ENCODE assay signal across 15 cellular contexts in genomic region chr6:156865019-156865629, GRCh38.
A peak's percentile ranks its signal among the peaks of the same experiment; 100 is the strongest.
DNase-seq lines count a peak whose midpoint lies in the region; ATAC-seq and TF ChIP-seq lines count a peak whose summit lies in the region.
"Had no signal": no experiment of that assay in that cellular context is flagged by ENCODE, and none has a peak within 500 bp of the region (broad histone marks: within the 10 kb centered on the region; RNA-seq: fewer than 3 reads in every experiment).

No MANE protein-coding gene starts in this region.

- no peak overlapping the region for H2BK15ac ChIP-seq in mesenchymal stem cell (ENCODE audit: low read depth, poor library complexity, severe bottlenecking)

- no peak overlapping the region for H2BK5ac ChIP-seq in mesenchymal stem cell (ENCODE audit: low read depth, low read length, poor library complexity, severe bottlenecking)

- no peak for DNase-seq in CD4-positive, alpha-beta T cell
- no peak for DNase-seq in GM23338 (ENCODE audit: low spot score)
- DNase-seq in mesenchymal stem cell, result peak; percentile 81
- no peak for DNase-seq in chondrocyte (ENCODE audit: low spot score)
- DNase-seq in cerebellum (ENCODE audit: low spot score), result no peak
- DNase-seq in C1 segment of cervical spinal cord (lab: John Stamatoyannopoulos, UW), result no peak
- no peak for DNase-seq in esophagus muscularis mucosa (ENCODE audit: extremely low spot score)
- DNase-seq: activated CD4-positive, alpha-beta memory T cell treated with anti-CD3 and anti-CD28 coated beads for 36 hours; activated naive CD4-positive, alpha-beta T cell treated with anti-CD3 and anti-CD28 coated beads for 36 hours; NCI-H1694 treated with DMSO at 0.1 percent for 48 hours; NCI-H510A; stimulated activated CD4-positive, alpha-beta T cell treated with anti-CD3 and anti-CD28 coated beads, Interleukin-2, amount 100 ng/mL, for 48 hours had no signal

- peaks cover 2% of the 10 kb centered on the region for H3K9me3 Mint-ChIP-seq in CD4-positive, alpha-beta T cell
- H3K9me3 Mint-ChIP-seq in GM23338 (no peaks in the 10 kb centered on the region; the same call in 2 of the 3 replicates), chondrocyte (ENCODE audit: low read depth) (peaks cover 9% of the 10 kb centered on the region)
- H3K9me3 Mint-ChIP-seq: activated CD4-positive, alpha-beta memory T cell treated with anti-CD3 and anti-CD28 coated beads for 36 hours; activated naive CD4-positive, alpha-beta T cell treated with anti-CD3 and anti-CD28 coated beads for 36 hours had no signal

- no peak overlapping the region for H3K4me3 ChIP-seq in GM23338
- no peak overlapping the region for H3K4me3 ChIP-seq in mesenchymal stem cell (ENCODE audit: insufficient read depth in 1 of 2, low read depth in 1 of 2, low read length in 2 of 2)
- no peak overlapping the region for H3K4me3 ChIP-seq in esophagus muscularis mucosa
- H3K4me3 ChIP-seq: BLaER1 had no signal

- H3K4me2 ChIP-seq in GM23338 (peak overlapping the region; percentile 46), mesenchymal stem cell (ENCODE audit: low read length, poor library complexity, severe bottlenecking) (no peak overlapping the region)
- H3K4me2 ChIP-seq: BLaER1 had no signal

- H3K27me3 ChIP-seq in CD4-positive, alpha-beta T cell (ENCODE audit: control insufficient read depth, insufficient read depth, low read length), result no peaks in the 10 kb centered on the region
- H3K27me3 ChIP-seq in GM23338 (ENCODE audit: insufficient read depth) (no peaks in the 10 kb centered on the region), mesenchymal stem cell (ENCODE audit: control insufficient read depth in 1 of 2, insufficient read depth in 1 of 2, low read length in 2 of 2) (no peaks in the 10 kb centered on the region), esophagus muscularis mucosa (no peaks in the 10 kb centered on the region)
- H3K27me3 ChIP-seq: BLaER1 had no signal

- no peak for TF ChIP-seq POLR2A in esophagus muscularis mucosa (IDR thresholded peaks at IDR 0.05; ENCODE audit: low read depth)

- no peak overlapping the region for H2AK5ac ChIP-seq in mesenchymal stem cell (ENCODE audit: low read length, severe bottlenecking)

- peaks cover 29% of the 10 kb centered on the region for H3K79me1 ChIP-seq in mesenchymal stem cell (replicated peaks; ENCODE audit: low read length, poor library complexity, severe bottlenecking)

- no peaks in the 10 kb centered on the region for H3K27me3 Mint-ChIP-seq in CD4-positive, alpha-beta T cell
- H3K27me3 Mint-ChIP-seq in GM23338 (ENCODE audit: insufficient read depth, low read depth, poor library complexity) (peaks cover 18% of the 10 kb centered on the region), chondrocyte (ENCODE audit: low read depth) (no peaks in the 10 kb centered on the region)
- H3K27me3 Mint-ChIP-seq: activated CD4-positive, alpha-beta memory T cell treated with anti-CD3 and anti-CD28 coated beads for 36 hours had no signal

- H2AFZ ChIP-seq in GM23338 (no peak overlapping the region), mesenchymal stem cell (ENCODE audit: low read depth, low read length) (no peak overlapping the region)

- intact Hi-C loops in CD4-positive, alpha-beta T cell (cut with DNase I, micrococcal nuclease), result no loop called here
- intact Hi-C loops in esophagus muscularis mucosa (cut with DNase I), result no loop called here

- peak overlapping the region; percentile 48 for H3K27ac Mint-ChIP-seq in CD4-positive, alpha-beta T cell
- H3K27ac Mint-ChIP-seq in GM23338 (peak overlapping the region; percentile 80; the same call in 1 of the 2 replicates), chondrocyte (ENCODE audit: unreplicated experiment) (no peak overlapping the region)
- H3K27ac Mint-ChIP-seq: activated CD4-positive, alpha-beta memory T cell treated with anti-CD3 and anti-CD28 coated beads for 36 hours; activated naive CD4-positive, alpha-beta T cell treated with anti-CD3 and anti-CD28 coated beads for 36 hours had no signal

- ATAC-seq in CD4-positive, alpha-beta T cell (ENCODE audit: poor library complexity), result no peak
- no peak for ATAC-seq in GM23338

- no peak overlapping the region for H3K18ac ChIP-seq in mesenchymal stem cell (ENCODE audit: low read depth in 1 of 2, low read length in 2 of 2)

- H3K4me1 ChIP-seq in GM23338 (ENCODE audit: insufficient read depth), result peaks cover 60% of the 10 kb centered on the region
- peaks cover 9% of the 10 kb centered on the region for H3K4me1 ChIP-seq in mesenchymal stem cell (ENCODE audit: control insufficient read depth, insufficient read depth, low read depth, low read length)
- peaks cover 30 to 65% (median 31%) of the 10 kb centered on the region in 4 donors for H3K4me1 ChIP-seq in esophagus muscularis mucosa

- H3K36me3 ChIP-seq in GM23338 (ENCODE audit: insufficient read depth) (no peaks in the 10 kb centered on the region), mesenchymal stem cell (ENCODE audit: control insufficient read depth in 1 of 2, insufficient read depth in 2 of 2, low read depth in 1 of 2, low read length in 2 of 2) (no peaks in the 10 kb centered on the region), esophagus muscularis mucosa (no peaks in the 10 kb centered on the region)

- no peak overlapping the region for H3K14ac ChIP-seq in mesenchymal stem cell (ENCODE audit: low read length in 2 of 2)

- peaks cover 93% of the 10 kb centered on the region for H3K4me1 Mint-ChIP-seq in CD4-positive, alpha-beta T cell (ENCODE audit: low read depth)
- H3K4me1 Mint-ChIP-seq in GM23338 (peaks cover 81% of the 10 kb centered on the region), chondrocyte (ENCODE audit: low read depth) (peaks cover 45% of the 10 kb centered on the region)

- no peaks in the 10 kb centered on the region for H3K9me3 ChIP-seq in CD4-positive, alpha-beta T cell (ENCODE audit: control insufficient read depth, low read length)
- H3K9me3 ChIP-seq in mesenchymal stem cell (ENCODE audit: control insufficient read depth, low read length) (no peaks in the 10 kb centered on the region), esophagus muscularis mucosa (no peaks in the 10 kb centered on the region)
- H3K9me3 ChIP-seq: BLaER1 had no signal

- peaks cover 6% of the 10 kb centered on the region for H3K9me2 ChIP-seq in GM23338 (ENCODE audit: insufficient read depth)

- H3K79me2 ChIP-seq in GM23338 (replicated peaks; ENCODE audit: insufficient read depth), result peaks cover 100% of the 10 kb centered on the region

- H3K27ac ChIP-seq in CD4-positive, alpha-beta T cell (ENCODE audit: low read depth, low read length), result no peak overlapping the region
- H3K27ac ChIP-seq in GM23338 (ENCODE audit: low read depth) (no peak overlapping the region), VCaP (peak overlapping the region; percentile 56; the same call in 1 of the 2 replicates), mesenchymal stem cell (ENCODE audit: low read length, poor library complexity, severe bottlenecking) (no peak overlapping the region), esophagus muscularis mucosa (replicated peaks in 1 of 4) (no peak overlapping the region)
- H3K27ac ChIP-seq: BLaER1, RWPE1 had no signal

- WGBS in mesenchymal stem cell, result 90% methylated on average over 1 of the region's 1 CpG
- 81% methylated on average over 1 of the region's 1 CpG for WGBS in esophagus muscularis mucosa

- peaks cover 4% of the 10 kb centered on the region for H3K36me3 Mint-ChIP-seq in CD4-positive, alpha-beta T cell (ENCODE audit: low read depth)
- H3K36me3 Mint-ChIP-seq in GM23338 (ENCODE audit: low read depth) (no peaks in the 10 kb centered on the region; the same call in 2 of the 3 replicates), chondrocyte (ENCODE audit: low read depth) (peaks cover 2% of the 10 kb centered on the region)
- H3K36me3 Mint-ChIP-seq: activated CD4-positive, alpha-beta memory T cell treated with anti-CD3 and anti-CD28 coated beads for 36 hours had no signal

- no peaks in the 10 kb centered on the region for H3F3A ChIP-seq in GM23338 (replicated peaks; ENCODE audit: low read depth)

- TF ChIP-seq EP300 in esophagus muscularis mucosa (IDR thresholded peaks at IDR 0.05), result no peak

- no peak overlapping the region for H2BK12ac ChIP-seq in mesenchymal stem cell (ENCODE audit: low read length in 2 of 2)

- no peak overlapping the region for H4K8ac ChIP-seq in mesenchymal stem cell (ENCODE audit: low read length)

- H4K20me1 ChIP-seq in GM23338 (replicated peaks; ENCODE audit: insufficient read depth), result peaks cover 30% of the 10 kb centered on the region

- CTCF ChIA-PET in CD4-positive, alpha-beta T cell (lab: Charles Lee), result interaction anchor here (1.6 kb wide), 1 partner anchor 14 kb away, joined by 3 read pairs; no protein-coding TSS in a partner anchor

- TF ChIP-seq CTCF in CD4-positive, alpha-beta T cell (IDR thresholded peaks at IDR 0.05), result no peak
- TF ChIP-seq CTCF in GM23338 (conservative IDR thresholded peaks at IDR 0.05; ENCODE audit: low read depth in 2 of 2), result no peak
- no peak for TF ChIP-seq CTCF in VCaP (conservative IDR thresholded peaks at IDR 0.05)
- TF ChIP-seq CTCF in chondrocyte (IDR thresholded peaks at IDR 0.05), result no peak
- TF ChIP-seq CTCF in esophagus muscularis mucosa (IDR thresholded peaks at IDR 0.05), result no peak

- no peak overlapping the region for H3K4ac ChIP-seq in mesenchymal stem cell (ENCODE audit: low read depth in 1 of 2, low read length in 2 of 2)

- POLR2A ChIA-PET in CD4-positive, alpha-beta T cell (lab: Charles Lee), result interaction anchor here (1.0 to 1.4 kb wide), 2 partner anchors 12 to 14 kb away, joined by 3 to 7 read pairs; no protein-coding TSS in a partner anchor

- no peak overlapping the region for H4K91ac ChIP-seq in mesenchymal stem cell (ENCODE audit: low read length)

- no peak overlapping the region for H3K9ac ChIP-seq in mesenchymal stem cell (ENCODE audit: low read length)
- H3K9ac ChIP-seq: BLaER1 had no signal

- H3K23ac ChIP-seq in mesenchymal stem cell (ENCODE audit: low read length in 2 of 2), result no peak overlapping the region

- no peak overlapping the region for H3K4me3 Mint-ChIP-seq in CD4-positive, alpha-beta T cell
- H3K4me3 Mint-ChIP-seq in GM23338 (no peak overlapping the region), chondrocyte (ENCODE audit: unreplicated experiment) (no peak overlapping the region)
- H3K4me3 Mint-ChIP-seq: activated CD4-positive, alpha-beta memory T cell treated with anti-CD3 and anti-CD28 coated beads for 36 hours; activated naive CD4-positive, alpha-beta T cell treated with anti-CD3 and anti-CD28 coated beads for 36 hours had no signal

- H2BK120ac ChIP-seq in mesenchymal stem cell (ENCODE audit: low read depth, low read length), result no peak overlapping the region

TF ChIP-seq in GM23338, 12 proteins besides CTCF, POLR2A, EP300 and RAD21 (continues in another document):
- no peak for TF ChIP-seq EZH2phosphoT487 (IDR thresholded peaks at IDR 0.05; ENCODE audit: unreplicated experiment)
- TF ChIP-seq ZNF114 (CRISPR knock-in tag; IDR thresholded peaks at IDR 0.05), result no peak
- no peak for TF ChIP-seq EZH2 (IDR thresholded peaks at IDR 0.05; ENCODE audit: low read depth, unreplicated experiment)
- no peak for TF ChIP-seq JUNB (IDR thresholded peaks at IDR 0.05; ENCODE audit: unreplicated experiment)
